ENCODE assay signal across 8 cellular contexts in genomic region chr19:54115071-54116063, GRCh38. TPM values are rescaled to one million over a fixed set of nuclear protein-coding genes. Genes with fewer than 3 reads are reported as not detected.
A peak's percentile ranks its signal among the peaks of the same experiment; 100 is the strongest.
DNase-seq lines count a peak whose midpoint lies in the region; ATAC-seq, FAIRE-seq and TF ChIP-seq lines count a peak whose summit lies in the region.

TSS of gene PRPF31 (plus strand) at chr19:54115754. CDS start at chr19:54118279, 2,525 bp downstream.
TSS of gene TFPT (minus strand) at chr19:54115657. CDS start at chr19:54115269, 388 bp downstream.

- H3K27me3 ChIP-seq in pancreas (no peaks in the 10 kb centered on the region), tibial artery (no peaks in the 10 kb centered on the region)

- H3K27ac ChIP-seq in pancreas (peak within 1 kb of the TSS; percentile 51 to 84 (median 76)), tibial artery (peak within 1 kb of the TSS; percentile 88 to 91)

- H3K9me3 ChIP-seq in pancreas (no peaks in the 10 kb centered on the region), tibial artery (no peaks in the 10 kb centered on the region)

- H3K4me3 ChIP-seq in GM12864 (ENCODE audit: low read depth, low read length) (peak within 1 kb of the TSS; percentile 78), pancreas (peak within 1 kb of the TSS; percentile 60 to 95 (median 72)), tibial artery (peak within 1 kb of the TSS; percentile 80 to 82)

- 0 to 1% methylated on average over 60 of the region's 60 CpGs for WGBS in pancreas, 2 donors

- ATAC-seq in HG02759 (IDR thresholded peaks at IDR 0.05; ENCODE audit: unreplicated experiment) (peak; percentile 87), Right ventricle myocardium superior (ENCODE audit: poor library complexity) (peak; percentile 96), pancreas (peak; percentile 94 to 98 (median 96))

- H3K36me3 ChIP-seq in pancreas, result peaks cover 0 to 11% (median 0%) of the 10 kb centered on the region in 3 donors
- H3K36me3 ChIP-seq in tibial artery, result peaks cover 27 to 36% (median 34%) of the 10 kb centered on the region in 3 donors

- H3K4me1 ChIP-seq in pancreas (peaks cover 10 to 14% (median 10%) of the 10 kb centered on the region in 3 donors), tibial artery (peaks cover 0 to 28% (median 25%) of the 10 kb centered on the region in 4 donors)

- peak; percentile 88 for FAIRE-seq in pancreas (lab: Jason Lieb, UNC)

- no peak for TF ChIP-seq CTCF in GM12864 (IDR thresholded peaks at IDR 0.05; ENCODE audit: low read depth, low read length, missing control alignments)
- no peak for TF ChIP-seq CTCF in pancreas (IDR thresholded peaks at IDR 0.05)
- no peak for TF ChIP-seq CTCF in tibial artery (IDR thresholded peaks at IDR 0.05)

- peak; percentile 95 for DNase-seq in GM12864 (ENCODE audit: low read depth)
- DNase-seq in NCI-H1417 (lab: John Stamatoyannopoulos, UW), result peak; percentile 98 to 99 (median 98)
- peak; percentile 89 to 94 for DNase-seq in SW 1271 (lab: John Stamatoyannopoulos, UW)
- peak; percentile 93 for DNase-seq in activated naive CD8-positive, alpha-beta T cell treated with anti-CD3 and anti-CD28 coated beads, Interleukin-2, amount 50 U/mL, for 16 hours (ENCODE audit: low read depth, low spot score)
- DNase-seq in Right ventricle myocardium superior, result peak; percentile 98
- peak; percentile 93 to 97 (median 96) for DNase-seq in pancreas
- DNase-seq in tibial artery, result peak; percentile 98

- intact Hi-C loops in Right ventricle myocardium superior (cut with DNase I), result no loop called here
- intact Hi-C loops in pancreas (cut with DNase I), result no loop called here
- intact Hi-C loops in tibial artery (cut with DNase I; ENCODE audit: low total_unique reads), result no loop called here

RNA-seq across cellular contexts. Expression of gene PRPF31, which starts in this region (rescaled TPM):
- total RNA-seq in Right ventricle myocardium superior (39.9 TPM), pancreas (10 to 100 TPM; 14.4 to 27.2 (median 19.5) TPM)
- 10 to 100 TPM; 45.0 to 47.1 TPM for polyA plus RNA-seq in pancreas

RNA-seq across cellular contexts. Expression of gene TFPT, which starts in this region (rescaled TPM):
- total RNA-seq in Right ventricle myocardium superior (9.4 TPM), pancreas (1 to 10 TPM; 3.8 to 8.8 (median 5.0) TPM)
- 10 to 100 TPM; 16.1 to 16.6 TPM for polyA plus RNA-seq in pancreas

Comparison
In these comparisons a context has a peak if more than half of its experiments do, and no peak if none do; other contexts are left out.
1. Peak in every context shown above with its lines: DNase-seq, ATAC-seq, H3K4me3 ChIP-seq and H3K27ac ChIP-seq.